In the genomic region with DNA sequence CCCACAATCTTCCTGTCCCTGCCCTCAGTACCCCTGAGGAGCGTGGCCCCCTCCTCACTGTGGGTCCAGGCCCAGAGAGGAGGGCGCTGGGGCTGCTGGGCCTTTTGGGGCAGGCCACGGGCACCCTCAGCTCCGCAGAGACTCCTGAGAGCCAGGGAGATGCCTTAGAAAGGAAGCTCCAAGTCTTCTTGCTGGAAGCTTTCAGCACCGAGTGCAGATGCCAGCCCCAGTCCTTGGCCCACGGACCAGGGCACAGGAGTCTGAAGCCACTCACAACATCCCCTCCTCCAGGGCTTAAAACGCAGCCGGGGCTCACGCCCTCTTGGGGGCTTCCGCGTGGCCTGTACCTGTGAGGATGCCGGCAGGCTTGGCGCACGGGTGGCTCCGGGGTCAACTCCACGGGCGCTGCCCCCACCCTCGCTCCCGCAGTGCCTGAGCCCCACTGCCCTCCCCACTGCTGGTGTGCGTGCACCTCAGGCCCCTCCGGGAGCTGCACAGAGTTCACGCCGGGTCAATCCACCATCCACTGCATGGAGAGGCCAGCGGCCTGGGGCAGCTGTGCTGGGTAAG, we compare ENCODE assay signal across 17 cellular contexts.
"Had no signal": no experiment of that assay in that cellular context is flagged by ENCODE, and none has a peak within 500 bp of the region (broad histone marks: within the 10 kb centered on the region; RNA-seq: fewer than 3 reads in every experiment).

No MANE protein-coding gene starts in this region.

- DNase-seq: activated CD4-positive, alpha-beta T cell treated with anti-CD3 and anti-CD28 coated beads for 4 hours; activated CD8-positive, alpha-beta memory T cell treated with anti-CD3 and anti-CD28 coated beads, Interleukin-2, amount 50 U/mL, for 4 hours; activated CD8-positive, alpha-beta T cell treated with anti-CD3 and anti-CD28 coated beads for 36 hours; activated naive CD4-positive, alpha-beta T cell; activated T-cell treated with anti-CD3 and anti-CD28 coated beads, Interleukin-2, amount 50 U/mL, for 72 hours; effector CD4-positive, alpha-beta T cell; gastrocnemius medialis; kidney glomerular epithelial cell; stimulated activated CD4-positive, alpha-beta T cell treated with anti-CD3 and anti-CD28 coated beads, Interleukin-1b, Interleukin-23, amount 100 ng/mL, for 48 hours; T1000; trophoblast cell had no signal

- H3K36me3 ChIP-seq: ascending aorta, gastrocnemius medialis, pancreas had no signal

- FAIRE-seq: colon, pancreas had no signal

- H3K79me2 ChIP-seq: hepatocyte had no signal

- ATAC-seq: activated CD8-positive, alpha-beta T cell treated with anti-CD3 and anti-CD28 coated beads for 36 hours; activated T-cell treated with anti-CD3 and anti-CD28 coated beads, Interleukin-2, amount 50 U/mL, for 72 hours; gastrocnemius medialis; pancreas; stimulated activated memory B cell treated with anti-CD40 and anti-IgM and Interleukin-4, amounts not matched to agents 10 μg/mL and 1 μg/mL and 100 μg/mL, for 72 hours had no signal

- H3K9me3 ChIP-seq: ascending aorta, gastrocnemius medialis, pancreas had no signal

- H3K4me3 ChIP-seq: ascending aorta, gastrocnemius medialis, hepatocyte, pancreas had no signal

- H3K4me1 ChIP-seq: ascending aorta, gastrocnemius medialis, pancreas had no signal

- H3K27me3 ChIP-seq: ascending aorta, hepatocyte, pancreas had no signal

- H2AFZ ChIP-seq: hepatocyte had no signal

- H3K4me2 ChIP-seq: hepatocyte had no signal

- H3K27ac ChIP-seq: ascending aorta, gastrocnemius medialis, hepatocyte, pancreas, VCaP had no signal
